ENCODE assay signal across 1 cellular context in genomic region chr18:22552254-22552653, GRCh38.
TF ChIP-seq lines count a peak whose summit lies in the region.

No MANE protein-coding gene starts in this region.

TF ChIP-seq in K562, 482 proteins besides CTCF, POLR2A, EP300 and RAD21 (continued from another document):
- TF ChIP-seq ZBTB26 (CRISPR knock-in tag; IDR thresholded peaks at IDR 0.05) = no peak
- TF ChIP-seq RFX5 (IDR thresholded peaks at IDR 0.05; ENCODE audit: low read depth, low read length) = no peak
- TF ChIP-seq HCFC1 (IDR thresholded peaks at IDR 0.05; ENCODE audit: low read depth, low read length) = no peak
TF ChIP-seq in K562: peak in this region for 0.
